1 cellular context compared by ENCODE assay signal in the genomic region with DNA sequence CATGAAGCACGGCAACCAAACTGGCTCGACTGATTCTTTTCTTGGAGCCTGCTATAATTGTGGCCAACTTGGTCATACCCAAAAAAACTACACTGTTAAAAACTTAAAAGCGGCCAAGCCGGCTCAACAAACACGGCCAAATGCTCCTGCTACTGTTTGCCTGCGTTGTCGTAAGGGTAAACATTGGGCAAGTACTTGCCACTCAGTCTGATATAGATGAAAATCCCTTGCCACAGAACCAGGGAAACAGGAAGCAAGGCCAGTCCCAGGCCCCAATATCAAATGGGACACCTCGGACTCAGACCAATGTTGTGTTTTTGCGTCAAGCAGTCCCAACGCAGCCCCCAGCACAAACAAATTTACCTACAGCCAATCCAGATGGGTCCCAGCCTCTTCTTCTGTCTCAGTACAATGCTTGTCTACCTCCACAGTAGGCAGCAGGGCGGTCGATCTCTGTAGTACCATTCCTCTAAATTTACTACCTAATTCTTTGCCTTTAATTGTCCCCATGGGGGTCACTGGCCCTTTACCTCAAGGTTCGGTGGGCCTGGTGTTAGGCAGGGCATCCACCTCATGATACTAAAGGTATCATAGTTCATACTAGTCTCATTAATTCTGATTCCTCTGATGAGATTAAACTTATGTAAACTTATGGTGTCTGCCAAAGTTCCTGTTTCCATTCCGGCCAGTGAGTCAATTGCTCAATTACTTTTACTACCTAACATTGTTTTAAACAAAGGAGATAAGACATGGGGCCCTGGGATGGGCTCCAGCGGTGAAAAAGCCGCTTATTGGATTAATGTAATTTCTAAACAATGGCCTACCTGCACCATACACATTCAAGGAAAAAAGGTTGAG.
TF ChIP-seq lines count a peak whose summit lies in the region.

No MANE protein-coding gene starts in this region.

TF ChIP-seq in WTC11, 78 proteins besides CTCF, POLR2A, EP300 and RAD21 (continued from another document):
- TF ChIP-seq, protein P1, sequence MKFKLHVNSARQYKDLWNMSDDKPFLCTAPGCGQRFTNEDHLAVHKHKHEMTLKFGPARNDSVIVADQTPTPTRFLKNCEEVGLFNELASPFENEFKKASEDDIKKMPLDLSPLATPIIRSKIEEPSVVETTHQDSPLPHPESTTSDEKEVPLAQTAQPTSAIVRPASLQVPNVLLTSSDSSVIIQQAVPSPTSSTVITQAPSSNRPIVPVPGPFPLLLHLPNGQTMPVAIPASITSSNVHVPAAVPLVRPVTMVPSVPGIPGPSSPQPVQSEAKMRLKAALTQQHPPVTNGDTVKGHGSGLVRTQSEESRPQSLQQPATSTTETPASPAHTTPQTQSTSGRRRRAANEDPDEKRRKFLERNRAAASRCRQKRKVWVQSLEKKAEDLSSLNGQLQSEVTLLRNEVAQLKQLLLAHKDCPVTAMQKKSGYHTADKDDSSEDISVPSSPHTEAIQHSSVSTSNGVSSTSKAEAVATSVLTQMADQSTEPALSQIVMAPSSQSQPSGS (CRISPR knock-in tag; IDR thresholded peaks at IDR 0.05; ENCODE audit: borderline replicate concordance, low read depth) = no peak
- no peak for TF ChIP-seq ZNF138 (CRISPR knock-in tag; conservative IDR thresholded peaks at IDR 0.05)
